ENCODE assay signal across 9 cellular contexts in genomic region chr16:30535106-30535776, GRCh38. TPM values are rescaled to one million over a fixed set of nuclear protein-coding genes. Genes with fewer than 3 reads are reported as not detected.
DNase-seq lines count a peak whose midpoint lies in the region; ATAC-seq, FAIRE-seq and TF ChIP-seq lines count a peak whose summit lies in the region.
"Had no signal": no experiment of that assay in that cellular context is flagged by ENCODE, and none has a peak within 500 bp of the region (broad histone marks: within the 10 kb centered on the region; RNA-seq: fewer than 3 reads in every experiment).

No MANE protein-coding gene starts in this region.

- H3K36me3 ChIP-seq in GM12878 (ENCODE audit: control insufficient read depth in 2 of 2, insufficient read depth in 2 of 2, low read length in 1 of 2) (peaks cover 2 to 3% of the 10 kb centered on the region in 2 experiments; a peak in 1 of 4 replicates), kidney epithelial cell (ENCODE audit: control insufficient read depth, insufficient read depth, low read length) (no peaks in the 10 kb centered on the region), suprapubic skin (peaks cover 25% of the 10 kb centered on the region)

- H3K4me2 ChIP-seq in GM12878 (ENCODE audit: control insufficient read depth, insufficient read depth), result peak overlapping the region; percentile 87

- no peaks in the 10 kb centered on the region for H3K9me3 ChIP-seq in GM12878 (replicated peaks; ENCODE audit: control insufficient read depth, insufficient read depth, low read length)
- H3K9me3 ChIP-seq in suprapubic skin, result no peaks in the 10 kb centered on the region

- H3K27ac ChIP-seq in GM12878 (ENCODE audit: control insufficient read depth, insufficient read depth) (peak overlapping the region; percentile 85), suprapubic skin (peak overlapping the region; percentile 95)

- TF ChIP-seq EP300 in GM12878 (IDR thresholded peaks at IDR 0.05; ENCODE audit: borderline replicate concordance in 1 of 2, control insufficient read depth in 1 of 2, low read depth in 2 of 2, low read length in 2 of 2), result no peak
- no peak for TF ChIP-seq EP300 in suprapubic skin (IDR thresholded peaks at IDR 0.05)

- POLR2A ChIA-PET in GM12878 (lab: Charles Lee), result interaction anchor here (0.6 to 5.2 kb wide), 33 partner anchors 8 to 166 kb away, joined by 3 to 109 read pairs (median 5); partner anchors contain the start of genes DCTPP1, FBRS, ITGAL and SEPHS2

- no peak for TF ChIP-seq RAD21 in GM12878 (IDR thresholded peaks at IDR 0.05; ENCODE audit: insufficient read depth, low read depth, low read length)

- no peaks in the 10 kb centered on the region for H4K20me1 ChIP-seq in GM12878 (ENCODE audit: control insufficient read depth, insufficient read depth)

- H3K79me2 ChIP-seq in GM12878 (ENCODE audit: control insufficient read depth, insufficient read depth, low read length), result peaks cover 27% of the 10 kb centered on the region

- peak; percentile 81 for FAIRE-seq in GM12878 (lab: Jason Lieb, UNC)
- FAIRE-seq: G401.6 had no signal

- DNase-seq in SHP77 treated with DMSO at 0.1 percent for 48 hours (lab: John Stamatoyannopoulos, UW) (peak; percentile 80), SHP77 (lab: John Stamatoyannopoulos, UW) (no peak), GM12878 (ENCODE audit: low read depth, low spot score) (no peak), kidney epithelial cell (ENCODE audit: low read depth) (no peak), suprapubic skin (ENCODE audit: low spot score in 2 of 2) (no peak), NCI-H748 treated with DMSO at 0.1 percent for 48 hours (lab: John Stamatoyannopoulos, UW) (no peak)

- peak overlapping the region; percentile 96 for H3K9ac ChIP-seq in GM12878 (ENCODE audit: control insufficient read depth, insufficient read depth, low read length)

- H3K27me3 ChIP-seq in GM12878 (replicated peaks in 1 of 2; ENCODE audit: control insufficient read depth in 2 of 2, insufficient read depth in 2 of 2, low read length in 1 of 2) (no peaks in the 10 kb centered on the region), kidney epithelial cell (ENCODE audit: control insufficient read depth, insufficient read depth, low read length) (no peaks in the 10 kb centered on the region), suprapubic skin (no peaks in the 10 kb centered on the region)

- no peak for TF ChIP-seq CTCF in GM12878 (IDR thresholded peaks at IDR 0.05 in 2 of 3, conservative IDR thresholded peaks at IDR 0.05 in 1 of 3; ENCODE audit: control insufficient read depth in 2 of 3, extremely low read depth in 1 of 3, insufficient read depth in 1 of 3, low read depth in 3 of 3, low read length in 3 of 3)
- TF ChIP-seq CTCF in kidney epithelial cell (IDR thresholded peaks at IDR 0.05; ENCODE audit: insufficient read depth, low read length, poor library complexity, severe bottlenecking), result no peak
- TF ChIP-seq CTCF in suprapubic skin (IDR thresholded peaks at IDR 0.05), result no peak

- RAD21 ChIA-PET in GM12878 (lab: Charles Lee; ENCODE audit: unreplicated experiment), result interaction anchor here (0.6 to 5.2 kb wide), 41 partner anchors 8 to 562 kb away, joined by 3 to 129 read pairs (median 6); partner anchors contain the start of genes DCTPP1, FBRS, PRR14 and SEPHS2

- WGBS in GM12878 (ENCODE audit: insufficient coverage, insufficient replicate concordance, low lambda C conversion rate, missing lambda C conversion rate), result under 1% methylated on average over 18 of the region's 18 CpGs
- 5% methylated on average over 18 of the region's 18 CpGs for WGBS in suprapubic skin

- H3K4me1 ChIP-seq in GM12878 (ENCODE audit: control insufficient read depth, insufficient read depth, low read length) (no peaks in the 10 kb centered on the region), suprapubic skin (peaks cover 23% of the 10 kb centered on the region)

- no peak for TF ChIP-seq POLR2A in GM12878 (IDR thresholded peaks at IDR 0.05; ENCODE audit: low read depth, low read length)
- no peak for TF ChIP-seq POLR2A in suprapubic skin (IDR thresholded peaks at IDR 0.05)

- in situ Hi-C loops in GM12878 (cut with MboI), result no loop called here

- ATAC-seq in HG03565 (IDR thresholded peaks at IDR 0.05; ENCODE audit: unreplicated experiment), result peak; percentile 3
- peak; percentile 15 for ATAC-seq in GM12878
- ATAC-seq in HG02981 (IDR thresholded peaks at IDR 0.05; ENCODE audit: unreplicated experiment), result no peak

- intact Hi-C loops in GM12878 (cut with micrococcal nuclease; ENCODE audit: unreplicated experiment), result loop anchor here (1.0 to 5.0 kb wide), 5 partner anchors 23 to 104 kb away; partner anchors contain the start of genes DCTPP1, SEPHS2, ZNF764 and ZNF785

- H2AFZ ChIP-seq in GM12878 (ENCODE audit: control insufficient read depth, low read depth, low read length), result peak overlapping the region; percentile 62

- TSS peak; percentile 96 for BruUV-seq in GM12878 (replicated peaks; lab: Mats Ljungman, UMichigan)

- CTCF ChIA-PET in GM12878 (lab: Yijun Ruan, JAX), result interaction anchor here (0.7 to 4.7 kb wide), 49 partner anchors 8 to 443 kb away, joined by 3 to 81 read pairs (median 6); partner anchors contain the start of genes DCTPP1, FBRS, ITGAL and SEPHS2

- H3K4me3 ChIP-seq in GM12878 (peak overlapping the region; percentile 90), kidney epithelial cell (ENCODE audit: low read depth, low read length) (peak overlapping the region; percentile 70), suprapubic skin (peak overlapping the region; percentile 83)

- SMC1A ChIA-PET in GM12878 (lab: Charles Lee; ENCODE audit: uncharacterized antibody, unreplicated experiment), result interaction anchor here (0.6 to 4.7 kb wide), 48 partner anchors 8 to 382 kb away, joined by 3 to 47 read pairs (median 4); partner anchors contain the start of genes DCTPP1, FBRS, ITGAL and SEPHS2

RNA-seq across cellular contexts. Expression of gene ZNF747, which starts 0.6 kb away (rescaled TPM):
- 18.5 and 22.3 TPM in 2 replicates for total RNA-seq in GM12878 (2013; cell fraction: nucleolus; rRNA removed)
- 13.0 and 14.3 TPM in 2 replicates for total RNA-seq in GM12878 (2014; rRNA removed)
- total RNA-seq in GM12878 (2014; rRNA removed; fragmentation: Illumina TruSeq; extraction: Trizol), result 5.0 and 5.8 TPM in 2 replicates
- 10.7 and 12.0 TPM in 2 replicates for total RNA-seq in GM12878 (2021)
- 2.4 TPM for polyA plus RNA-seq in GM12878 (2011; ENCODE audit: low read depth)
- 2.7 and 3.3 TPM in 2 replicates for polyA plus RNA-seq in GM12878 (2011; rRNA removed)
- 4.7 and 5.0 TPM in 2 replicates for polyA plus RNA-seq in GM12878 (2011; cell fraction: cytosol; rRNA removed)
- polyA plus RNA-seq in GM12878 (2011; cell fraction: nucleus; rRNA removed), result 3.3 and 4.6 TPM in 2 replicates
- polyA plus RNA-seq in GM12878 (2012), result 4.5 TPM in 2 replicates
- polyA plus RNA-seq in GM12878 (2014; fragmentation: Illumina TruSeq; extraction: Trizol), result 5.1 and 5.7 TPM in 2 replicates
- 1 to 10 TPM; 1.0 to 1.2 TPM for polyA plus RNA-seq in GM12878 (2014; fragmentation: Nextera tagmentation; extraction: Ambion mirVana)
- 11.5 and 12.1 TPM in 2 replicates for polyA plus RNA-seq in GM12878 (2014; rRNA removed)
- 1 to 10 TPM; 8.6 to 8.8 TPM for polyA plus RNA-seq in GM12878 (2016; fragmentation: Nextera tagmentation; extraction: Ambion mirVana)
- 5.1 and 6.7 TPM in 2 replicates for polyA minus RNA-seq in GM12878 (2011; rRNA and poly(A)+ RNA removed)
- 2.3 and 3.8 TPM in 2 replicates for polyA minus RNA-seq in GM12878 (2011; cell fraction: cytosol; rRNA and poly(A)+ RNA removed)
- polyA minus RNA-seq in GM12878 (2011; cell fraction: nucleus; rRNA and poly(A)+ RNA removed), result 6.5 and 10.4 TPM in 2 replicates
- total RNA-seq in kidney epithelial cell, result 9.9 and 12.5 TPM in 2 replicates
- total RNA-seq in suprapubic skin, result 10 to 100 TPM in 3 of 4 donors, 1 to 10 TPM in 1; 9.4 to 15.4 (median 11.5) TPM

RNA-seq across cellular contexts. Expression of gene ZNF768, which starts 8.9 kb away (rescaled TPM):
- 21.4 and 21.5 TPM in 2 replicates for total RNA-seq in GM12878 (2013; cell fraction: nucleolus; rRNA removed)
- total RNA-seq in GM12878 (2014; rRNA removed), result 18.3 and 21.3 TPM in 2 replicates
- 9.8 TPM in 2 replicates for total RNA-seq in GM12878 (2014; rRNA removed; fragmentation: Illumina TruSeq; extraction: Trizol)
- total RNA-seq in GM12878 (2021), result 17.3 and 19.3 TPM in 2 replicates
- polyA plus RNA-seq in GM12878 (2011; ENCODE audit: low read depth), result 9.3 TPM
- polyA plus RNA-seq in GM12878 (2011; rRNA removed), result 8.8 and 13.2 TPM in 2 replicates
- 22.5 and 28.3 TPM in 2 replicates for polyA plus RNA-seq in GM12878 (2011; cell fraction: cytosol; rRNA removed)
- 50.1 and 58.1 TPM in 2 replicates for polyA plus RNA-seq in GM12878 (2011; cell fraction: nucleus; rRNA removed)
- polyA plus RNA-seq in GM12878 (2012), result 16.7 and 18.1 TPM in 2 replicates
- polyA plus RNA-seq in GM12878 (2014; fragmentation: Illumina TruSeq; extraction: Trizol), result 8.2 and 8.3 TPM in 2 replicates
- under 1 TPM; 0.05 to 0.06 TPM for polyA plus RNA-seq in GM12878 (2014; fragmentation: Nextera tagmentation; extraction: Ambion mirVana)
- 23.1 and 24.5 TPM in 2 replicates for polyA plus RNA-seq in GM12878 (2014; rRNA removed)
- 1 to 10 TPM; 2.6 to 2.7 TPM for polyA plus RNA-seq in GM12878 (2016; fragmentation: Nextera tagmentation; extraction: Ambion mirVana)
- 7.2 and 22.8 TPM in 2 replicates for polyA minus RNA-seq in GM12878 (2011; rRNA and poly(A)+ RNA removed)
- polyA minus RNA-seq in GM12878 (2011; cell fraction: cytosol; rRNA and poly(A)+ RNA removed), result 11.4 and 12.8 TPM in 2 replicates
- polyA minus RNA-seq in GM12878 (2011; cell fraction: nucleus; rRNA and poly(A)+ RNA removed), result 5.6 and 10.4 TPM in 2 replicates
- 50.9 and 59.5 TPM in 2 replicates for total RNA-seq in kidney epithelial cell
- total RNA-seq in suprapubic skin, result 10 to 100 TPM; 30.5 to 41.3 (median 36.6) TPM

RNA-seq across cellular contexts. Expression of gene ZNF764, which starts 22.9 kb away (rescaled TPM):
- total RNA-seq in GM12878 (2013; cell fraction: nucleolus; rRNA removed), result 16.0 TPM in 2 replicates
- total RNA-seq in GM12878 (2014; rRNA removed), result 9.0 and 9.2 TPM in 2 replicates
- 3.4 and 3.5 TPM in 2 replicates for total RNA-seq in GM12878 (2014; rRNA removed; fragmentation: Illumina TruSeq; extraction: Trizol)
- 11.2 and 11.9 TPM in 2 replicates for total RNA-seq in GM12878 (2021)
- polyA plus RNA-seq in GM12878 (2011; ENCODE audit: low read depth), result 3.2 TPM
- 2.7 and 2.8 TPM in 2 replicates for polyA plus RNA-seq in GM12878 (2011; rRNA removed)
- polyA plus RNA-seq in GM12878 (2011; cell fraction: cytosol; rRNA removed), result 5.7 and 5.8 TPM in 2 replicates
- polyA plus RNA-seq in GM12878 (2011; cell fraction: nucleus; rRNA removed), result 5.2 and 7.8 TPM in 2 replicates
- polyA plus RNA-seq in GM12878 (2012), result 5.6 and 6.1 TPM in 2 replicates
- 2.8 and 3.2 TPM in 2 replicates for polyA plus RNA-seq in GM12878 (2014; fragmentation: Illumina TruSeq; extraction: Trizol)
- polyA plus RNA-seq in GM12878 (2014; fragmentation: Nextera tagmentation; extraction: Ambion mirVana), result 1 to 10 TPM in 1 of 2 experiments, under 1 TPM in 1; 0.61 to 1.6 TPM
- 9.5 and 10.8 TPM in 2 replicates for polyA plus RNA-seq in GM12878 (2014; rRNA removed)
- 1 to 10 TPM; 4.2 to 4.8 TPM for polyA plus RNA-seq in GM12878 (2016; fragmentation: Nextera tagmentation; extraction: Ambion mirVana)
- polyA minus RNA-seq in GM12878 (2011; rRNA and poly(A)+ RNA removed), result 1.6 and 3.5 TPM in 2 replicates
- 4.0 and 4.4 TPM in 2 replicates for polyA minus RNA-seq in GM12878 (2011; cell fraction: cytosol; rRNA and poly(A)+ RNA removed)
- polyA minus RNA-seq in GM12878 (2011; cell fraction: nucleus; rRNA and poly(A)+ RNA removed), result 2.8 and 4.6 TPM in 2 replicates
- 8.5 and 9.2 TPM in 2 replicates for total RNA-seq in kidney epithelial cell
- 10 to 100 TPM in 1 of 4 donors, 1 to 10 TPM in 3; 5.5 to 10.5 (median 8.7) TPM for total RNA-seq in suprapubic skin

RNA-seq across cellular contexts. Expression of gene ZNF688, which starts 36.3 kb away (rescaled TPM):
- 16.5 and 18.2 TPM in 2 replicates for total RNA-seq in GM12878 (2013; cell fraction: nucleolus; rRNA removed)
- total RNA-seq in GM12878 (2014; rRNA removed) (12.5 and 13.6 TPM in 2 replicates), GM12878 (2014; rRNA removed; fragmentation: Illumina TruSeq; extraction: Trizol) (7.4 and 8.6 TPM in 2 replicates), GM12878 (2021) (9.2 and 12.6 TPM in 2 replicates), kidney epithelial cell (9.2 and 16.6 TPM in 2 replicates), suprapubic skin (10 to 100 TPM in 3 of 4 donors, 1 to 10 TPM in 1; 9.9 to 33.0 (median 20.0) TPM)
- polyA plus RNA-seq in GM12878 (2011; ENCODE audit: low read depth), result 1.7 TPM
- polyA plus RNA-seq in GM12878 (2011; rRNA removed) (6.0 and 6.3 TPM in 2 replicates), GM12878 (2014; fragmentation: Illumina TruSeq; extraction: Trizol) (2.7 and 8.5 TPM in 2 replicates), GM12878 (2014; fragmentation: Nextera tagmentation; extraction: Ambion mirVana) (under 1 TPM; 0.14 to 0.88 TPM), GM12878 (2014; rRNA removed) (12.9 and 13.7 TPM in 2 replicates), GM12878 (2016; fragmentation: Nextera tagmentation; extraction: Ambion mirVana) (10 to 100 TPM; 16.2 to 17.4 TPM)
- 5.5 and 8.8 TPM in 2 replicates for polyA plus RNA-seq in GM12878 (2011; cell fraction: cytosol; rRNA removed)
- polyA plus RNA-seq in GM12878 (2011; cell fraction: nucleus; rRNA removed), result 8.9 and 11.8 TPM in 2 replicates
- polyA plus RNA-seq in GM12878 (2012), result 5.8 and 8.9 TPM in 2 replicates
- 1.2 and 2.8 TPM in 2 replicates for polyA minus RNA-seq in GM12878 (2011; rRNA and poly(A)+ RNA removed)
- 2.0 and 2.2 TPM in 2 replicates for polyA minus RNA-seq in GM12878 (2011; cell fraction: cytosol; rRNA and poly(A)+ RNA removed)
- polyA minus RNA-seq in GM12878 (2011; cell fraction: nucleus; rRNA and poly(A)+ RNA removed), result 5.1 and 8.8 TPM in 2 replicates

RNA-seq across cellular contexts. Expression of gene ZNF785, which starts 50.3 kb away (rescaled TPM):
- total RNA-seq in GM12878 (2013; cell fraction: nucleolus; rRNA removed), result 64.7 and 73.9 TPM in 2 replicates
- 8.9 and 9.1 TPM in 2 replicates for total RNA-seq in GM12878 (2014; rRNA removed)
- 6.4 and 7.0 TPM in 2 replicates for total RNA-seq in GM12878 (2014; rRNA removed; fragmentation: Illumina TruSeq; extraction: Trizol)
- total RNA-seq in GM12878 (2021), result 11.1 and 11.5 TPM in 2 replicates
- 3.0 TPM for polyA plus RNA-seq in GM12878 (2011; ENCODE audit: low read depth)
- polyA plus RNA-seq in GM12878 (2011; rRNA removed), result 10.8 and 11.6 TPM in 2 replicates
- 10.9 and 11.7 TPM in 2 replicates for polyA plus RNA-seq in GM12878 (2011; cell fraction: cytosol; rRNA removed)
- polyA plus RNA-seq in GM12878 (2011; cell fraction: nucleus; rRNA removed), result 14.9 and 20.0 TPM in 2 replicates
- 6.5 and 7.5 TPM in 2 replicates for polyA plus RNA-seq in GM12878 (2012)
- polyA plus RNA-seq in GM12878 (2014; fragmentation: Illumina TruSeq; extraction: Trizol), result 5.8 and 6.2 TPM in 2 replicates
- 1 to 10 TPM in 1 of 2 experiments, under 1 TPM in 1; 0.87 to 1.5 TPM for polyA plus RNA-seq in GM12878 (2014; fragmentation: Nextera tagmentation; extraction: Ambion mirVana)
- 11.5 and 12.8 TPM in 2 replicates for polyA plus RNA-seq in GM12878 (2014; rRNA removed)
- polyA plus RNA-seq in GM12878 (2016; fragmentation: Nextera tagmentation; extraction: Ambion mirVana), result 1 to 10 TPM; 5.9 to 8.1 TPM
- polyA minus RNA-seq in GM12878 (2011; rRNA and poly(A)+ RNA removed), result 6.2 and 11.4 TPM in 2 replicates
- polyA minus RNA-seq in GM12878 (2011; cell fraction: cytosol; rRNA and poly(A)+ RNA removed), result 4.7 and 5.9 TPM in 2 replicates
- 8.6 and 13.2 TPM in 2 replicates for polyA minus RNA-seq in GM12878 (2011; cell fraction: nucleus; rRNA and poly(A)+ RNA removed)
- total RNA-seq in kidney epithelial cell, result 8.8 and 9.7 TPM in 2 replicates
- 10 to 100 TPM in 3 of 4 donors, 1 to 10 TPM in 1; 9.8 to 24.5 (median 11.2) TPM for total RNA-seq in suprapubic skin
